Comparison of ENCODE assay signal across 2 cellular contexts in genomic region chr1:148729541-148729940, GRCh38. TPM values are rescaled to one million over a fixed set of nuclear protein-coding genes. Genes with fewer than 3 reads are reported as not detected.
"Had no signal": no experiment of that assay in that cellular context is flagged by ENCODE, and none has a peak within 500 bp of the region (broad histone marks: within the 10 kb centered on the region; RNA-seq: fewer than 3 reads in every experiment).

No MANE protein-coding gene starts in this region.

RNA-seq across cellular contexts. Expression of gene NUDT4B, which starts 19.0 kb away (rescaled TPM):
- total RNA-seq: activated CD8-positive, alpha-beta T cell treated with anti-CD3 and anti-CD28 coated beads for 36 hours; chondrocyte had no signal
